17 cellular contexts compared by ENCODE assay signal in the genomic region with DNA sequence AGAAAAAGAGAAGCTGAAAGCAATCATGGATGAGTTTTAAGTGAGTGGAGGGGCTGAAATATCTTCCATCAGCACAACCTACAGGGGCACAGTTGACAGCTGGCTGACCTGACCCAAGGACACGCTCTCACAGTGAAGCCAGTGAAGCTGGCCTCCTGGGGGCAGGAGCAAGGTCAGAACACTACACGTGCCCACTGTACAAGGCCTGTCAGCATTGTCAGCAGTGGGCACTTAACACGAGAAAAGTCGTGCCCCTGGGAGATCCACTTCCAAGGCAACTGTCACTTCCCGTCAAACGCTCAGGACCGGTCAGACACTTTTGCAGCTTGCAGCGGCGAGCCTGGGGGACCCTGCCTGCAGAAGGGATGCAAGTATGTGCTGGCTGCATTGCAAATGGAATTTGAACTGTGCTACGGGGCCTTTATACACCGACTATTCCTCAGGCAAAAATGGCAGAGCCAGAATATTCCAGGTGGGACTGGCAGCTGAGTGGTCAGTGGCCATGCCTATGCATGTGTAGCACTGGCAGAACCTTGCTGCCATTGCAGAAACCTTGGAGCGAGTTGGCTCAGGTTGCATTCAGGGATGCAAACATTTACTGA.
A peak's percentile ranks its signal among the peaks of the same experiment; 100 is the strongest.
DNase-seq lines count a peak whose midpoint lies in the region; ATAC-seq and TF ChIP-seq lines count a peak whose summit lies in the region.
"Had no signal": no experiment of that assay in that cellular context is flagged by ENCODE, and none has a peak within 500 bp of the region (broad histone marks: within the 10 kb centered on the region; RNA-seq: fewer than 3 reads in every experiment).

No MANE protein-coding gene starts in this region.

- H2BK5ac ChIP-seq in mesenchymal stem cell (ENCODE audit: low read depth, low read length, poor library complexity, severe bottlenecking) = no peak overlapping the region

- no peaks in the 10 kb centered on the region for H3K36me3 Mint-ChIP-seq in chondrocyte (ENCODE audit: low read depth)

- no peak overlapping the region for H3K4ac ChIP-seq in mesenchymal stem cell (ENCODE audit: low read depth in 1 of 2, low read length in 2 of 2)

- H3K36me3 ChIP-seq in left ventricle myocardium inferior (no peaks in the 10 kb centered on the region), mesenchymal stem cell (ENCODE audit: control insufficient read depth in 1 of 2, insufficient read depth in 2 of 2, low read depth in 1 of 2, low read length in 2 of 2) (peaks cover 0 to 3% of the 10 kb centered on the region in 2 experiments), transverse colon (no peaks in the 10 kb centered on the region)
- H3K36me3 ChIP-seq: adrenal gland had no signal

- no peak overlapping the region for H3K4me3 ChIP-seq in left ventricle myocardium inferior
- no peak overlapping the region for H3K4me3 ChIP-seq in mesenchymal stem cell (ENCODE audit: insufficient read depth in 1 of 2, low read depth in 1 of 2, low read length in 2 of 2)
- no peak overlapping the region for H3K4me3 ChIP-seq in transverse colon
- H3K4me3 ChIP-seq: adrenal gland had no signal

- H4K8ac ChIP-seq in mesenchymal stem cell (ENCODE audit: low read length) = peak overlapping the region; percentile 30

- TF ChIP-seq CTCF in left ventricle myocardium inferior (IDR thresholded peaks at IDR 0.05; ENCODE audit: borderline replicate concordance) = no peak
- TF ChIP-seq CTCF in transverse colon (IDR thresholded peaks at IDR 0.05) = no peak
- TF ChIP-seq CTCF in chondrocyte (IDR thresholded peaks at IDR 0.05) = no peak

- peaks cover 55% of the 10 kb centered on the region for H3K4me1 Mint-ChIP-seq in chondrocyte (ENCODE audit: low read depth)

- H3K4me1 ChIP-seq in left ventricle myocardium inferior = peaks cover 51% of the 10 kb centered on the region
- H3K4me1 ChIP-seq in mesenchymal stem cell (ENCODE audit: control insufficient read depth, insufficient read depth, low read depth, low read length) = peaks cover 3% of the 10 kb centered on the region
- H3K4me1 ChIP-seq in transverse colon = peaks cover 0 to 28% (median 13%) of the 10 kb centered on the region in 4 donors

- TF ChIP-seq EP300 in transverse colon (IDR thresholded peaks at IDR 0.05; ENCODE audit: low read depth) = no peak

- no peak overlapping the region for H2BK15ac ChIP-seq in mesenchymal stem cell (ENCODE audit: low read depth, poor library complexity, severe bottlenecking)

- intact Hi-C loops in left ventricle myocardium superior (cut with micrococcal nuclease) = no loop called here
- intact Hi-C loops in left ventricle myocardium inferior (cut with micrococcal nuclease) = no loop called here
- intact Hi-C loops in transverse colon (cut with DNase I; ENCODE audit: low total_unique reads) = no loop called here

- H3K4me3 Mint-ChIP-seq in chondrocyte (ENCODE audit: unreplicated experiment) = no peak overlapping the region

- H2AFZ ChIP-seq in mesenchymal stem cell (ENCODE audit: low read depth, low read length) = no peak overlapping the region

- H3K23ac ChIP-seq in mesenchymal stem cell (ENCODE audit: low read length in 2 of 2) = no peak overlapping the region

- H3K9ac ChIP-seq in mesenchymal stem cell (ENCODE audit: low read length) = no peak overlapping the region

- H3K14ac ChIP-seq in mesenchymal stem cell (ENCODE audit: low read length in 2 of 2) = peak overlapping the region in 1 of 2 experiments; percentile 76

- DNase-seq in left ventricle myocardium superior = no peak
- no peak for DNase-seq in left ventricle myocardium inferior
- DNase-seq in mesenchymal stem cell = no peak
- DNase-seq in transverse colon = no peak
- DNase-seq in stimulated activated CD4-positive, alpha-beta T cell treated with anti-CD3 and anti-CD28 coated beads, Interleukin-2, amount 100 ng/mL, for 48 hours = no peak
- DNase-seq in NCI-H2196 treated with DMSO at 0.1 percent for 48 hours (lab: John Stamatoyannopoulos, UW; ENCODE audit: unreplicated experiment) = no peak
- no peak for DNase-seq in chondrocyte (ENCODE audit: low spot score)
- DNase-seq: activated CD4-positive, alpha-beta T cell treated with anti-CD3 and anti-CD28 coated beads for 1 hour; adrenal gland; central memory CD4-positive, alpha-beta T cell; DMS 273 treated with DMSO at 0.1 percent for 48 hours; left cardiac atrium; NCI-H1694; NCI-H345; SHP77; T-helper 9 cell had no signal

- ATAC-seq in left ventricle myocardium superior (peak; percentile 48), SK-N-SH treated with all-trans-retinoic acid at 6 μM for 48 hours (peak; percentile 37; the same call in 1 of the 3 replicates)
- ATAC-seq: left cardiac atrium had no signal

- in situ Hi-C loops in transverse colon (cut with MboI; ENCODE audit: low pct_ligation_motif_present in 1 of 4, low pct_unique_long_range_greater_than_20kb in 1 of 4, low sequenced_read_pairs in 3 of 4) = loop anchor here in 3 of 4 donors (5.0 to 25.0 kb wide), 2 partner anchors 174 to 294 kb away; a partner anchor contains a TSS

- H3K18ac ChIP-seq in mesenchymal stem cell (ENCODE audit: low read depth in 1 of 2, low read length in 2 of 2) = no peak overlapping the region

- 78% methylated on average over 12 of the region's 12 CpGs for WGBS in mesenchymal stem cell
- WGBS in transverse colon (ENCODE audit: low coverage in 1 of 2), 2 donors = 82% methylated on average over 12 of the region's 12 CpGs; no CpG with 5 or more reads in 1 of the 2 donors

- H2BK120ac ChIP-seq in mesenchymal stem cell (ENCODE audit: low read depth, low read length) = no peak overlapping the region

- H3K9me3 ChIP-seq in left ventricle myocardium inferior (replicated peaks) (no peaks in the 10 kb centered on the region), mesenchymal stem cell (ENCODE audit: control insufficient read depth, low read length) (peaks cover 3% of the 10 kb centered on the region), transverse colon (no peaks in the 10 kb centered on the region)
- H3K9me3 ChIP-seq: adrenal gland had no signal

- no peaks in the 10 kb centered on the region for H3K9me3 Mint-ChIP-seq in chondrocyte (ENCODE audit: low read depth)

- H3K27ac ChIP-seq in left ventricle myocardium inferior (replicated peaks) (no peak overlapping the region), mesenchymal stem cell (ENCODE audit: low read length, poor library complexity, severe bottlenecking) (no peak overlapping the region), transverse colon (peak overlapping the region in 3 of 4 donors; percentile 34 to 64 (median 51))
- H3K27ac ChIP-seq: adrenal gland had no signal

- H4K91ac ChIP-seq in mesenchymal stem cell (ENCODE audit: low read length) = peak overlapping the region; percentile 59

- no peak for TF ChIP-seq POLR2A in transverse colon (IDR thresholded peaks at IDR 0.05)

- H3K27ac Mint-ChIP-seq in chondrocyte (ENCODE audit: unreplicated experiment) = no peak overlapping the region

- H3K4me2 ChIP-seq in mesenchymal stem cell (ENCODE audit: low read length, poor library complexity, severe bottlenecking) = no peak overlapping the region

- H3K27me3 Mint-ChIP-seq in chondrocyte (ENCODE audit: low read depth) = no peaks in the 10 kb centered on the region

- H3K27me3 ChIP-seq in left ventricle myocardium inferior (ENCODE audit: low read depth) = no peaks in the 10 kb centered on the region
- H3K27me3 ChIP-seq in mesenchymal stem cell (ENCODE audit: control insufficient read depth in 1 of 2, insufficient read depth in 1 of 2, low read length in 2 of 2) = peaks cover 0 to 11% of the 10 kb centered on the region in 2 experiments
- no peaks in the 10 kb centered on the region for H3K27me3 ChIP-seq in transverse colon
- H3K27me3 ChIP-seq: adrenal gland had no signal

- no peak overlapping the region for H2BK12ac ChIP-seq in mesenchymal stem cell (ENCODE audit: low read length in 2 of 2)

- H3K79me1 ChIP-seq in mesenchymal stem cell (replicated peaks; ENCODE audit: low read length, poor library complexity, severe bottlenecking) = peaks cover 3% of the 10 kb centered on the region

- no peak overlapping the region for H2AK5ac ChIP-seq in mesenchymal stem cell (ENCODE audit: low read length, severe bottlenecking)

TF ChIP-seq in SK-N-SH treated with all-trans-retinoic acid at 6 μM for 48 hours, 23 proteins besides CTCF, POLR2A, EP300 and RAD21 (continues in another document):
- TF ChIP-seq ZNF8 (CRISPR knock-in tag; IDR thresholded peaks at IDR 0.05) (no peak), ZNF70 (CRISPR knock-in tag; IDR thresholded peaks at IDR 0.05) (no peak)
- TF ChIP-seq, protein P1, sequence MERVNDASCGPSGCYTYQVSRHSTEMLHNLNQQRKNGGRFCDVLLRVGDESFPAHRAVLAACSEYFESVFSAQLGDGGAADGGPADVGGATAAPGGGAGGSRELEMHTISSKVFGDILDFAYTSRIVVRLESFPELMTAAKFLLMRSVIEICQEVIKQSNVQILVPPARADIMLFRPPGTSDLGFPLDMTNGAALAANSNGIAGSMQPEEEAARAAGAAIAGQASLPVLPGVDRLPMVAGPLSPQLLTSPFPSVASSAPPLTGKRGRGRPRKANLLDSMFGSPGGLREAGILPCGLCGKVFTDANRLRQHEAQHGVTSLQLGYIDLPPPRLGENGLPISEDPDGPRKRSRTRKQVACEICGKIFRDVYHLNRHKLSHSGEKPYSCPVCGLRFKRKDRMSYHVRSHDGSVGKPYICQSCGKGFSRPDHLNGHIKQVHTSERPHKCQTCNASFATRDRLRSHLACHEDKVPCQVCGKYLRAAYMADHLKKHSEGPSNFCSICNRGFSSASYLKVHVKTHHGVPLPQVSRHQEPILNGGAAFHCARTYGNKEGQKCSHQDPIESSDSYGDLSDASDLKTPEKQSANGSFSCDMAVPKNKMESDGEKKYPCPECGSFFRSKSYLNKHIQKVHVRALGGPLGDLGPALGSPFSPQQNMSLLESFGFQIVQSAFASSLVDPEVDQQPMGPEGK (CRISPR knock-in tag; IDR thresholded peaks at IDR 0.05; ENCODE audit: borderline replicate concordance) = no peak
- TF ChIP-seq, protein P2, sequence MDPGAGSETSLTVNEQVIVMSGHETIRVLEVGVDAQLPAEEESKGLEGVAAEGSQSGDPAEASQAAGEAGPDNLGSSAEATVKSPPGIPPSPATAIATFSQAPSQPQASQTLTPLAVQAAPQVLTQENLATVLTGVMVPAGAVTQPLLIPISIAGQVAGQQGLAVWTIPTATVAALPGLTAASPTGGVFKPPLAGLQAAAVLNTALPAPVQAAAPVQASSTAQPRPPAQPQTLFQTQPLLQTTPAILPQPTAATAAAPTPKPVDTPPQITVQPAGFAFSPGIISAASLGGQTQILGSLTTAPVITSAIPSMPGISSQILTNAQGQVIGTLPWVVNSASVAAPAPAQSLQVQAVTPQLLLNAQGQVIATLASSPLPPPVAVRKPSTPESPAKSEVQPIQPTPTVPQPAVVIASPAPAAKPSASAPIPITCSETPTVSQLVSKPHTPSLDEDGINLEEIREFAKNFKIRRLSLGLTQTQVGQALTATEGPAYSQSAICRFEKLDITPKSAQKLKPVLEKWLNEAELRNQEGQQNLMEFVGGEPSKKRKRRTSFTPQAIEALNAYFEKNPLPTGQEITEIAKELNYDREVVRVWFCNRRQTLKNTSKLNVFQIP (CRISPR knock-in tag; IDR thresholded peaks at IDR 0.05; ENCODE audit: borderline replicate concordance, low read depth) = no peak

Comparison
In these comparisons a context has a peak if more than half of its experiments do, and no peak if none do; other contexts are left out.
1. H3K27ac ChIP-seq: peak in transverse colon (3 of 4); none in left ventricle myocardium inferior (single experiment) and mesenchymal stem cell (single experiment).